22 cellular contexts compared by ENCODE assay signal in genomic region chr6:148502773-148503135, GRCh38.
DNase-seq lines count a peak whose midpoint lies in the region; ATAC-seq and TF ChIP-seq lines count a peak whose summit lies in the region.
"Had no signal": no experiment of that assay in that cellular context is flagged by ENCODE, and none has a peak within 500 bp of the region (broad histone marks: within the 10 kb centered on the region; RNA-seq: fewer than 3 reads in every experiment).

No MANE protein-coding gene starts in this region.

- H3K4me1 ChIP-seq in heart left ventricle (peaks cover 0 to 55% (median 32%) of the 10 kb centered on the region in 12 donors), esophagus squamous epithelium (peaks cover 3 to 37% (median 15%) of the 10 kb centered on the region in 3 donors), rectal smooth muscle tissue (ENCODE audit: control insufficient read depth, insufficient read depth, low read length) (peaks cover 15% of the 10 kb centered on the region), tibial nerve (peaks cover 0 to 49% (median 7%) of the 10 kb centered on the region in 4 donors)
- H3K4me1 ChIP-seq: BE2C had no signal

- no peak overlapping the region for H3K9ac ChIP-seq in rectal smooth muscle tissue (ENCODE audit: low read length)

- H3K4me3 ChIP-seq in heart left ventricle (no peak overlapping the region), esophagus squamous epithelium (no peak overlapping the region), rectal smooth muscle tissue (ENCODE audit: low read length) (no peak overlapping the region), tibial nerve (no peak overlapping the region)
- H3K4me3 ChIP-seq: upper lobe of right lung had no signal

- TF ChIP-seq CTCF in heart left ventricle (IDR thresholded peaks at IDR 0.05) (no peak), esophagus squamous epithelium (IDR thresholded peaks at IDR 0.05) (no peak), tibial nerve (IDR thresholded peaks at IDR 0.05) (no peak)

- intact Hi-C loops in heart left ventricle (cut with DNase I) (no loop called here), left ventricle myocardium superior (cut with micrococcal nuclease) (no loop called here), esophagus squamous epithelium (cut with DNase I) (no loop called here)

- TF ChIP-seq POLR2A in heart left ventricle (IDR thresholded peaks at IDR 0.05) (no peak), esophagus squamous epithelium (IDR thresholded peaks at IDR 0.05) (no peak), tibial nerve (IDR thresholded peaks at IDR 0.05) (no peak)

- 63 to 76% (median 70%) methylated on average over 6 of the region's 6 CpGs for WGBS in heart left ventricle, 4 donors
- 80 to 85% methylated on average over 6 of the region's 6 CpGs for WGBS in esophagus squamous epithelium, 2 donors
- WGBS in tibial nerve, 2 donors, result 78% methylated on average over 6 of the region's 6 CpGs

- H3K27ac ChIP-seq in heart left ventricle (peak overlapping the region; percentile 54 to 85 (median 76)), esophagus squamous epithelium (peak overlapping the region in 3 of 4 donors; percentile 63 to 77 (median 69)), rectal smooth muscle tissue (ENCODE audit: low read depth, low read length) (peak overlapping the region; percentile 72), tibial nerve (peak overlapping the region; percentile 68 to 93 (median 82))

- no peak for ATAC-seq in heart left ventricle
- ATAC-seq in left ventricle myocardium superior, result no peak
- ATAC-seq: activated T-helper 17 cell treated with anti-CD3 and anti-CD28 coated beads, Interleukin-2, amount 50 U/mL, for 72 hours; stimulated activated memory B cell treated with anti-CD40 and anti-IgM and Interleukin-4, amounts not matched to agents 10 μg/mL and 1 μg/mL and 100 μg/mL, for 72 hours had no signal

- H3K9me3 ChIP-seq in heart left ventricle (no peaks in the 10 kb centered on the region), esophagus squamous epithelium (no peaks in the 10 kb centered on the region), tibial nerve (no peaks in the 10 kb centered on the region)
- H3K9me3 ChIP-seq: BE2C, upper lobe of right lung had no signal

- H3K36me3 ChIP-seq in heart left ventricle (no peaks in the 10 kb centered on the region), esophagus squamous epithelium (peaks cover 0 to 54% (median 3%) of the 10 kb centered on the region in 3 donors), rectal smooth muscle tissue (ENCODE audit: control insufficient read depth, insufficient read depth, low read length) (no peaks in the 10 kb centered on the region), tibial nerve (no peaks in the 10 kb centered on the region)
- H3K36me3 ChIP-seq: BE2C, upper lobe of right lung had no signal

- TF ChIP-seq EP300 in tibial nerve (IDR thresholded peaks at IDR 0.05), result no peak

- DNase-seq in heart left ventricle (no peak), left ventricle myocardium superior (no peak), esophagus squamous epithelium (lab: John Stamatoyannopoulos, UW) (no peak), tibial nerve (ENCODE audit: low spot score in 2 of 2) (no peak), HUDEP-2 (lab: John Stamatoyannopoulos, UW; ENCODE audit: unreplicated experiment in 76 of 76) (no peak), DMS53 (lab: John Stamatoyannopoulos, UW) (no peak), SIG-M5 treated with dmso at 0.1 percent for 504 hours (lab: John Stamatoyannopoulos, UW; ENCODE audit: unreplicated experiment) (no peak)
- DNase-seq: 8988T; activated naive CD8-positive, alpha-beta T cell treated with anti-CD3 and anti-CD28 coated beads, Interleukin-2, amount 10 ng/mL, durations not matched to agents 7 days and 5 days; BE2C; effector CD8-positive, alpha-beta T cell; hippocampal formation; Kasumi-1; NCI-H1092 treated with DMSO at 0.1 percent for 48 hours; NCI-H2081 treated with DMSO at 0.1 percent for 48 hours; NK-92 treated with Interleukin-12 subunit alpha and Interleukin-12 subunit beta, amount 100 ng/mL, for 24 hours; RPMI8226; SW 1271; upper lobe of right lung had no signal

- H3K27me3 ChIP-seq in heart left ventricle (no peaks in the 10 kb centered on the region), esophagus squamous epithelium (no peaks in the 10 kb centered on the region), rectal smooth muscle tissue (ENCODE audit: control insufficient read depth, insufficient read depth, low read length) (no peaks in the 10 kb centered on the region), tibial nerve (no peaks in the 10 kb centered on the region)
- H3K27me3 ChIP-seq: BE2C, upper lobe of right lung had no signal
